8 cellular contexts compared by ENCODE assay signal in genomic region chr6:142902636-142903053, GRCh38. TPM values are rescaled to one million over a fixed set of nuclear protein-coding genes. Genes with fewer than 3 reads are reported as not detected.
DNase-seq lines count a peak whose midpoint lies in the region; ATAC-seq and TF ChIP-seq lines count a peak whose summit lies in the region.

No MANE protein-coding gene starts in this region.

- POLR2A ChIA-PET in HCT116 (lab: Charles Lee), result no interaction called here
- POLR2A ChIA-PET in naive thymus-derived CD8-positive, alpha-beta T cell (lab: Charles Lee), result interaction anchor here (1.0 to 8.3 kb wide), 8 partner anchors 10 to 57 kb away, joined by 4 to 106 read pairs (median 16); no protein-coding TSS in a partner anchor

- peak overlapping the region; percentile 78 for H3K4me3 Mint-ChIP-seq in activated CD4-positive, alpha-beta T cell treated with anti-CD3 and anti-CD28 coated beads, Interleukin-2, amount 10 ng/mL, durations not matched to agents 24 days and 14 days
- H3K4me3 Mint-ChIP-seq in naive thymus-derived CD8-positive, alpha-beta T cell, result peak overlapping the region in 8 of 10 donors; percentile 59 to 84 (median 82)
- no peak overlapping the region for H3K4me3 Mint-ChIP-seq in glutamatergic neuron (ENCODE audit: unreplicated experiment)

- H3K36me3 ChIP-seq in HCT116 (ENCODE audit: control insufficient read depth in 1 of 2, insufficient read depth in 2 of 2, low read length in 2 of 2), result no peaks in the 10 kb centered on the region
- H3K36me3 ChIP-seq in MG63, result peaks cover 5% of the 10 kb centered on the region; the same call in 1 of the 2 replicates

- H3K9me3 ChIP-seq in HCT116 (ENCODE audit: control insufficient read depth in 1 of 2, insufficient read depth in 1 of 2, low read depth in 1 of 2, low read length in 2 of 2) (no peaks in the 10 kb centered on the region), MG63 (no peaks in the 10 kb centered on the region)

- no peaks in the 10 kb centered on the region for H3K9me2 ChIP-seq in HCT116 (ENCODE audit: insufficient read depth)

- TF ChIP-seq CTCF in HCT116 (IDR thresholded peaks at IDR 0.05 in 2 of 3, conservative IDR thresholded peaks at IDR 0.05 in 1 of 3; ENCODE audit: borderline replicate concordance in 1 of 3, insufficient read depth in 1 of 3, low read depth in 2 of 3, low read length in 2 of 3) (no peak), glutamatergic neuron (IDR thresholded peaks at IDR 0.05; ENCODE audit: partially characterized antibody, unreplicated experiment) (no peak)

- TF ChIP-seq POLR2A in HCT116 (IDR thresholded peaks at IDR 0.05; ENCODE audit: borderline replicate concordance, extremely low read depth, insufficient read depth, insufficient read length), result no peak

- RAD21 ChIA-PET in HCT116 (lab: Charles Lee; ENCODE audit: low non-redundant PET in 1 of 2, low total read pairs in 2 of 2, uncharacterized antibody in 2 of 2, unreplicated experiment in 2 of 2), result no interaction called here

- H3K4me3 ChIP-seq in HCT116 (replicated peaks in 1 of 2; ENCODE audit: low read depth in 1 of 2, low read length in 2 of 2) (peak overlapping the region; percentile 6 to 40; a peak in 2 of 4 replicates), MG63 (peak overlapping the region; percentile 7; the same call in 1 of the 2 replicates)

- peaks cover 63% of the 10 kb centered on the region for H3K4me1 Mint-ChIP-seq in activated CD4-positive, alpha-beta T cell treated with anti-CD3 and anti-CD28 coated beads, Interleukin-2, amount 10 ng/mL, durations not matched to agents 24 days and 14 days
- peaks cover 26 to 69% (median 53%) of the 10 kb centered on the region in 4 donors for H3K4me1 Mint-ChIP-seq in naive thymus-derived CD8-positive, alpha-beta T cell
- H3K4me1 Mint-ChIP-seq in glutamatergic neuron (ENCODE audit: low read depth, unreplicated experiment), result peaks cover 7% of the 10 kb centered on the region

- peaks cover 7 to 23% of the 10 kb centered on the region in 2 experiments; a peak in 3 of 4 replicates for H3K4me1 ChIP-seq in HCT116 (ENCODE audit: control insufficient read depth in 1 of 2, insufficient read depth in 2 of 2, low read length in 2 of 2)

- intact Hi-C loops in HCT116 (cut with micrococcal nuclease), result no loop called here
- intact Hi-C loops in activated CD4-positive, alpha-beta T cell treated with anti-CD3 and anti-CD28 coated beads, Interleukin-2, amount 10 ng/mL, durations not matched to agents 24 days and 14 days (cut with micrococcal nuclease), result loop anchor here (1.0 to 2.0 kb wide), 3 partner anchors 17 to 46 kb away; no protein-coding TSS in a partner anchor

- peak; percentile 95 for ATAC-seq in HCT116
- ATAC-seq in naive thymus-derived CD8-positive, alpha-beta T cell, result peak; percentile 59 to 66

- H4K20me1 ChIP-seq in HCT116 (ENCODE audit: insufficient read depth), result no peaks in the 10 kb centered on the region

- peak overlapping the region; percentile 71 for H3K4me2 ChIP-seq in HCT116 (ENCODE audit: low read length)

- DNase-seq in EL (peak; percentile 99), HCT116 (ENCODE audit: low read depth, low spot score) (peak; percentile 80), MG63 (peak; percentile 95), ureter (ENCODE audit: low spot score) (peak; percentile 54), glutamatergic neuron (no peak)
- peak; percentile 93 for DNase-seq in activated CD4-positive, alpha-beta T cell treated with anti-CD3 and anti-CD28 coated beads, Interleukin-2, amount 10 ng/mL, durations not matched to agents 24 days and 14 days
- DNase-seq in effector CD4-positive, alpha-beta T cell, result peak; percentile 71
- peak; percentile 60 to 91 (median 84) for DNase-seq in naive thymus-derived CD8-positive, alpha-beta T cell

- peaks cover under 1% of the 10 kb centered on the region for H3K9me3 Mint-ChIP-seq in activated CD4-positive, alpha-beta T cell treated with anti-CD3 and anti-CD28 coated beads, Interleukin-2, amount 10 ng/mL, durations not matched to agents 24 days and 14 days
- no peaks in the 10 kb centered on the region for H3K9me3 Mint-ChIP-seq in naive thymus-derived CD8-positive, alpha-beta T cell
- no peaks in the 10 kb centered on the region for H3K9me3 Mint-ChIP-seq in glutamatergic neuron (ENCODE audit: unreplicated experiment)

- no peaks in the 10 kb centered on the region for H3K27me3 Mint-ChIP-seq in activated CD4-positive, alpha-beta T cell treated with anti-CD3 and anti-CD28 coated beads, Interleukin-2, amount 10 ng/mL, durations not matched to agents 24 days and 14 days
- no peaks in the 10 kb centered on the region for H3K27me3 Mint-ChIP-seq in naive thymus-derived CD8-positive, alpha-beta T cell
- no peaks in the 10 kb centered on the region for H3K27me3 Mint-ChIP-seq in glutamatergic neuron (ENCODE audit: unreplicated experiment)

- H3K27ac ChIP-seq in HCT116 (ENCODE audit: low read depth, low read length), result no peak overlapping the region

- H3K27me3 ChIP-seq in HCT116 (ENCODE audit: insufficient read depth, low read length), result no peaks in the 10 kb centered on the region
- H3K27me3 ChIP-seq in MG63, result no peaks in the 10 kb centered on the region

- TF ChIP-seq RAD21 in HCT116 (IDR thresholded peaks at IDR 0.05; ENCODE audit: low read depth), result peak; percentile 16; the same call in 1 of the 2 replicates

- H2AFZ ChIP-seq in HCT116 (ENCODE audit: low read depth, low read length, poor library complexity, severe bottlenecking), result no peak overlapping the region

- peak overlapping the region; percentile 32 for H3K9ac ChIP-seq in HCT116 (ENCODE audit: low read length)

- peak overlapping the region; percentile 98 for H3K27ac Mint-ChIP-seq in activated CD4-positive, alpha-beta T cell treated with anti-CD3 and anti-CD28 coated beads, Interleukin-2, amount 10 ng/mL, durations not matched to agents 24 days and 14 days
- peak overlapping the region in 2 of 10 donors; percentile 95 to 98 for H3K27ac Mint-ChIP-seq in naive thymus-derived CD8-positive, alpha-beta T cell
- H3K27ac Mint-ChIP-seq in glutamatergic neuron (ENCODE audit: unreplicated experiment), result no peak overlapping the region

- CTCF ChIA-PET in HCT116 (lab: Charles Lee), result no interaction called here

- BruUV-seq in HCT116 (replicated peaks; lab: Mats Ljungman, UMichigan), result no TSS peak

- H3K36me3 Mint-ChIP-seq in activated CD4-positive, alpha-beta T cell treated with anti-CD3 and anti-CD28 coated beads, Interleukin-2, amount 10 ng/mL, durations not matched to agents 24 days and 14 days (ENCODE audit: low read depth), result peaks cover 25% of the 10 kb centered on the region
- H3K36me3 Mint-ChIP-seq in naive thymus-derived CD8-positive, alpha-beta T cell, result peaks cover 0 to 2% (median 0%) of the 10 kb centered on the region in 3 donors
- no peaks in the 10 kb centered on the region for H3K36me3 Mint-ChIP-seq in glutamatergic neuron (ENCODE audit: unreplicated experiment)

- no peaks in the 10 kb centered on the region for H3K79me2 ChIP-seq in HCT116 (ENCODE audit: insufficient read depth, low read length)

TF ChIP-seq in HCT116, 20 proteins besides CTCF, POLR2A, EP300 and RAD21 (continues in another document):
- TF ChIP-seq YY1 (IDR thresholded peaks at IDR 0.05; ENCODE audit: extremely low read depth, insufficient replicate concordance, low read depth, low read length) (no peak), ZNF274 (IDR thresholded peaks at IDR 0.05; ENCODE audit: low read depth, low read length) (no peak), FOSL1 (IDR thresholded peaks at IDR 0.05; ENCODE audit: low read depth) (peak; percentile 69), EZH2phosphoT487 (IDR thresholded peaks at IDR 0.05; ENCODE audit: borderline replicate concordance) (no peak), ZFX (IDR thresholded peaks at IDR 0.05) (no peak), EZH2 (IDR thresholded peaks at IDR 0.05) (no peak), SP1 (IDR thresholded peaks at IDR 0.05; ENCODE audit: low read depth) (peak; percentile 90), CBX3 (IDR thresholded peaks at IDR 0.05; ENCODE audit: low read depth) (peak; percentile 79), ELF1 (IDR thresholded peaks at IDR 0.05; ENCODE audit: borderline replicate concordance, low read depth) (no peak), EGR1 (IDR thresholded peaks at IDR 0.05; ENCODE audit: low read depth) (0 out of 2 replicates have a peak, but pooled peaks have one; percentile 33)
- TF ChIP-seq, protein P1, sequence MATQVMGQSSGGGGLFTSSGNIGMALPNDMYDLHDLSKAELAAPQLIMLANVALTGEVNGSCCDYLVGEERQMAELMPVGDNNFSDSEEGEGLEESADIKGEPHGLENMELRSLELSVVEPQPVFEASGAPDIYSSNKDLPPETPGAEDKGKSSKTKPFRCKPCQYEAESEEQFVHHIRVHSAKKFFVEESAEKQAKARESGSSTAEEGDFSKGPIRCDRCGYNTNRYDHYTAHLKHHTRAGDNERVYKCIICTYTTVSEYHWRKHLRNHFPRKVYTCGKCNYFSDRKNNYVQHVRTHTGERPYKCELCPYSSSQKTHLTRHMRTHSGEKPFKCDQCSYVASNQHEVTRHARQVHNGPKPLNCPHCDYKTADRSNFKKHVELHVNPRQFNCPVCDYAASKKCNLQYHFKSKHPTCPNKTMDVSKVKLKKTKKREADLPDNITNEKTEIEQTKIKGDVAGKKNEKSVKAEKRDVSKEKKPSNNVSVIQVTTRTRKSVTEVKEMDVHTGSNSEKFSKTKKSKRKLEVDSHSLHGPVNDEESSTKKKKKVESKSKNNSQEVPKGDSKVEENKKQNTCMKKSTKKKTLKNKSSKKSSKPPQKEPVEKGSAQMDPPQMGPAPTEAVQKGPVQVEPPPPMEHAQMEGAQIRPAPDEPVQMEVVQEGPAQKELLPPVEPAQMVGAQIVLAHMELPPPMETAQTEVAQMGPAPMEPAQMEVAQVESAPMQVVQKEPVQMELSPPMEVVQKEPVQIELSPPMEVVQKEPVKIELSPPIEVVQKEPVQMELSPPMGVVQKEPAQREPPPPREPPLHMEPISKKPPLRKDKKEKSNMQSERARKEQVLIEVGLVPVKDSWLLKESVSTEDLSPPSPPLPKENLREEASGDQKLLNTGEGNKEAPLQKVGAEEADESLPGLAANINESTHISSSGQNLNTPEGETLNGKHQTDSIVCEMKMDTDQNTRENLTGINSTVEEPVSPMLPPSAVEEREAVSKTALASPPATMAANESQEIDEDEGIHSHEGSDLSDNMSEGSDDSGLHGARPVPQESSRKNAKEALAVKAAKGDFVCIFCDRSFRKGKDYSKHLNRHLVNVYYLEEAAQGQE (IDR thresholded peaks at IDR 0.05; ENCODE audit: low read depth), result no peak

RNA-seq across cellular contexts. Expression of gene HIVEP2, which starts 42.3 kb away (rescaled TPM):
- total RNA-seq in HCT116 (2021; ENCODE audit: unreplicated experiment) (8.1 TPM), ureter (29.0 TPM), glutamatergic neuron (ENCODE audit: unreplicated experiment) (2.6 TPM)
- polyA plus RNA-seq in HCT116 (2012), result 5.4 and 5.8 TPM in 2 replicates
- total RNA-seq in MG63 (2014; rRNA removed; shearing (Covaris generic); ENCODE audit: low replicate concordance), result 2.4 and 3.1 TPM in 2 replicates
- 27.1 and 28.0 TPM in 2 replicates for total RNA-seq in activated CD4-positive, alpha-beta T cell treated with anti-CD3 and anti-CD28 coated beads, Interleukin-2, amount 10 ng/mL, durations not matched to agents 24 days and 14 days
- 10 to 100 TPM; 84.8 to 99.2 TPM for total RNA-seq in naive thymus-derived CD8-positive, alpha-beta T cell
- 10 to 100 TPM in 2 of 3 donors, 1 to 10 TPM in 1; 6.5 to 17.1 (median 12.5) TPM for polyA plus RNA-seq in naive thymus-derived CD8-positive, alpha-beta T cell
